11 cellular contexts compared by ENCODE assay signal in genomic region chr6:88141641-88142298, GRCh38. TPM values are rescaled to one million over a fixed set of nuclear protein-coding genes. Genes with fewer than 3 reads are reported as not detected.
DNase-seq lines count a peak whose midpoint lies in the region; ATAC-seq and TF ChIP-seq lines count a peak whose summit lies in the region.
"Had no signal": no experiment of that assay in that cellular context is flagged by ENCODE, and none has a peak within 500 bp of the region (broad histone marks: within the 10 kb centered on the region; RNA-seq: fewer than 3 reads in every experiment).

No MANE protein-coding gene starts in this region.

- peaks cover 56% of the 10 kb centered on the region for H3K79me2 ChIP-seq in DOHH2 (ENCODE audit: control insufficient read depth, low read length)

- H3K27me3 ChIP-seq in DOHH2 (ENCODE audit: control insufficient read depth, low read length): no peaks in the 10 kb centered on the region
- H3K27me3 ChIP-seq: SJCRH30 had no signal

- no peak overlapping the region for H3K4me3 Mint-ChIP-seq in osteocyte (ENCODE audit: unreplicated experiment)

- H3K9me2 ChIP-seq in DOHH2 (replicated peaks; ENCODE audit: control insufficient read depth, low read length): no peaks in the 10 kb centered on the region

- peaks cover 42% of the 10 kb centered on the region for H3F3A ChIP-seq in DOHH2 (ENCODE audit: control insufficient read depth, insufficient read depth)

- no peaks in the 10 kb centered on the region for H3K36me3 Mint-ChIP-seq in osteocyte (ENCODE audit: unreplicated experiment)

- peak overlapping the region; percentile 96 for H3K27ac ChIP-seq in DOHH2 (ENCODE audit: low read depth, low read length)
- H3K27ac ChIP-seq: GM23248, SJCRH30 had no signal

- H3K4me1 Mint-ChIP-seq in osteocyte (ENCODE audit: unreplicated experiment): no peaks in the 10 kb centered on the region

- H3K9me3 ChIP-seq in DOHH2 (ENCODE audit: control insufficient read depth, insufficient read depth, low read length): no peaks in the 10 kb centered on the region
- H3K9me3 ChIP-seq: SJCRH30 had no signal

- TF ChIP-seq CTCF in DOHH2 (IDR thresholded peaks at IDR 0.05; ENCODE audit: low read depth, low read length, poor library complexity, severe bottlenecking): no peak
- no peak for TF ChIP-seq CTCF in osteocyte (IDR thresholded peaks at IDR 0.05)

- H3K4me3 ChIP-seq in DOHH2 (ENCODE audit: low read length): peak overlapping the region; percentile 63
- H3K4me3 ChIP-seq: GM23248, SJCRH30 had no signal

- H4K20me1 ChIP-seq in DOHH2 (ENCODE audit: control insufficient read depth, insufficient read depth, low read depth, low read length): no peaks in the 10 kb centered on the region

- peaks cover 3% of the 10 kb centered on the region for H3K27me3 Mint-ChIP-seq in osteocyte (ENCODE audit: unreplicated experiment)

- H3K36me3 ChIP-seq in DOHH2 (ENCODE audit: control insufficient read depth, low read length): peaks cover 64% of the 10 kb centered on the region
- H3K36me3 ChIP-seq: SJCRH30 had no signal

- DNase-seq in NCI-H82 (lab: John Stamatoyannopoulos, UW): peak; percentile 69
- DNase-seq in COLO829 (ENCODE audit: low spot score): no peak
- DNase-seq in activated CD4-positive, alpha-beta T cell treated with anti-CD3 and anti-CD28 coated beads for 4 hours: no peak
- DNase-seq in stimulated activated naive CD4-positive, alpha-beta T cell treated with Interleukin-2 at 50 U/mL for 16 hours (lab: John Stamatoyannopoulos, UW): no peak
- no peak for DNase-seq in osteocyte (ENCODE audit: extremely low spot score, unreplicated experiment)
- DNase-seq: GM23248, NCI-H1092 treated with DMSO at 0.1 percent for 48 hours, SJCRH30 had no signal

- peaks cover 92% of the 10 kb centered on the region for H3K4me1 ChIP-seq in DOHH2 (ENCODE audit: control insufficient read depth, low read length)
- H3K4me1 ChIP-seq: SJCRH30 had no signal

- H3K4me2 ChIP-seq in DOHH2 (ENCODE audit: low read length): peak overlapping the region; percentile 91

- H3K27ac Mint-ChIP-seq in osteocyte (ENCODE audit: unreplicated experiment): no peak overlapping the region

- ATAC-seq in GM19351 (IDR thresholded peaks at IDR 0.05; ENCODE audit: unreplicated experiment) (peak; percentile 97), HG02884 (IDR thresholded peaks at IDR 0.05; ENCODE audit: unreplicated experiment) (peak; percentile 93)

- no peaks in the 10 kb centered on the region for H3K9me3 Mint-ChIP-seq in osteocyte (ENCODE audit: unreplicated experiment)

RNA-seq across cellular contexts. Expression of gene CNR1, which starts 24.4 kb away (rescaled TPM):
- total RNA-seq in osteocyte: not detected in 2 replicates
- total RNA-seq: GM23248 had no signal
